ENCODE assay signal across 8 cellular contexts in genomic region chr4:145557720-145558119, GRCh38.
DNase-seq lines count a peak whose midpoint lies in the region; ATAC-seq, FAIRE-seq and TF ChIP-seq lines count a peak whose summit lies in the region.

No MANE protein-coding gene starts in this region.

- H3K27ac ChIP-seq in OCI-LY3 (ENCODE audit: low read length) (no peak overlapping the region), pancreas (no peak overlapping the region)

- peaks cover 1% of the 10 kb centered on the region for H3K4me1 ChIP-seq in OCI-LY3 (ENCODE audit: low read length)
- H3K4me1 ChIP-seq in pancreas = peaks cover 0 to 5% (median 0%) of the 10 kb centered on the region in 3 donors

- H3K27me3 Mint-ChIP-seq in activated T-cell treated with anti-CD3 and anti-CD28 coated beads, Interleukin-2, amount 50 U/mL, for 4 hours (ENCODE audit: low read depth) = peaks cover 12% of the 10 kb centered on the region

- H3K4me2 ChIP-seq in OCI-LY3 (ENCODE audit: low read length) = no peak overlapping the region

- TF ChIP-seq CTCF in OCI-LY3 (IDR thresholded peaks at IDR 0.05; ENCODE audit: low read depth, low read length) (peak; percentile 100), pancreas (IDR thresholded peaks at IDR 0.05) (peak; percentile 56 to 82 (median 76))

- H3K36me3 ChIP-seq in OCI-LY3 (replicated peaks; ENCODE audit: low read depth, low read length) (no peaks in the 10 kb centered on the region), pancreas (peaks cover 0 to 14% (median 12%) of the 10 kb centered on the region in 3 donors)

- H3K9me3 Mint-ChIP-seq in activated T-cell treated with anti-CD3 and anti-CD28 coated beads, Interleukin-2, amount 50 U/mL, for 4 hours = no peaks in the 10 kb centered on the region

- FAIRE-seq in pancreas (lab: Jason Lieb, UNC) = peak; percentile 23

- DNase-seq in COLO668 (lab: John Stamatoyannopoulos, UW; ENCODE audit: unreplicated experiment) = peak; percentile 37
- DNase-seq in activated T-cell treated with anti-CD3 and anti-CD28 coated beads, Interleukin-2, amount 50 U/mL, for 4 hours = peak; percentile 40
- peak; percentile 65 for DNase-seq in foreskin melanocyte
- peak; percentile 38 to 71 (median 51) for DNase-seq in pancreas
- no peak for DNase-seq in cerebellum (ENCODE audit: low spot score)

- H3K9me3 ChIP-seq in OCI-LY3 (ENCODE audit: insufficient read depth, low read length) (no peaks in the 10 kb centered on the region), pancreas (no peaks in the 10 kb centered on the region)

- no peaks in the 10 kb centered on the region for H3K36me3 Mint-ChIP-seq in activated T-cell treated with anti-CD3 and anti-CD28 coated beads, Interleukin-2, amount 50 U/mL, for 4 hours (ENCODE audit: insufficient read depth)

- H3K4me3 ChIP-seq in OCI-LY3 (ENCODE audit: low read length) (no peak overlapping the region), pancreas (no peak overlapping the region)

- 0 out of 2 replicates have a peak, but pooled peaks cover 3% of the 10 kb centered on the region for H3K27me3 ChIP-seq in OCI-LY3 (ENCODE audit: low read depth, low read length)
- no peaks in the 10 kb centered on the region for H3K27me3 ChIP-seq in pancreas

- H3K79me2 ChIP-seq in OCI-LY3 (ENCODE audit: low read length) = no peaks in the 10 kb centered on the region

- WGBS in pancreas, 2 donors = 6 to 13% methylated on average over 3 of the region's 3 CpGs

- no peak overlapping the region for H2AFZ ChIP-seq in OCI-LY3 (ENCODE audit: low read depth, low read length)

- peaks cover under 1% of the 10 kb centered on the region for H3K4me1 Mint-ChIP-seq in activated T-cell treated with anti-CD3 and anti-CD28 coated beads, Interleukin-2, amount 50 U/mL, for 4 hours (ENCODE audit: low read depth)

- H4K20me1 ChIP-seq in OCI-LY3 (ENCODE audit: insufficient read depth, low read length) = no peaks in the 10 kb centered on the region

- no peak overlapping the region for H3K9ac ChIP-seq in OCI-LY3 (ENCODE audit: low read length)

- ATAC-seq in GM19397 (IDR thresholded peaks at IDR 0.05; ENCODE audit: unreplicated experiment) (peak; percentile 81), HG03442 (IDR thresholded peaks at IDR 0.05; ENCODE audit: unreplicated experiment) (peak; percentile 87), pancreas (peak; percentile 87 to 100 (median 98))
- peak; percentile 80 for ATAC-seq in activated T-cell treated with anti-CD3 and anti-CD28 coated beads, Interleukin-2, amount 50 U/mL, for 4 hours

- intact Hi-C loops in pancreas (cut with DNase I) = no loop called here

- H3K4me3 Mint-ChIP-seq in activated T-cell treated with anti-CD3 and anti-CD28 coated beads, Interleukin-2, amount 50 U/mL, for 4 hours = no peak overlapping the region
